In genomic region chr17:10737168-10737622, GRCh38 we compare ENCODE assay signal across 8 cellular contexts. TPM values are rescaled to one million over a fixed set of nuclear protein-coding genes. Genes with fewer than 3 reads are reported as not detected.
DNase-seq lines count a peak whose midpoint lies in the region; ATAC-seq and TF ChIP-seq lines count a peak whose summit lies in the region.

No MANE protein-coding gene starts in this region.

- TF ChIP-seq POLR2A in GM18505 (IDR thresholded peaks at IDR 0.05; ENCODE audit: borderline replicate concordance, extremely low read depth, insufficient read depth, insufficient read length) = no peak
- TF ChIP-seq POLR2A in prostate gland (IDR thresholded peaks at IDR 0.05) = peak; percentile 11

- no peaks in the 10 kb centered on the region for H3K27me3 Mint-ChIP-seq in activated naive CD8-positive, alpha-beta T cell treated with anti-CD3 and anti-CD28 coated beads for 36 hours

- H3K4me3 Mint-ChIP-seq in activated naive CD8-positive, alpha-beta T cell treated with anti-CD3 and anti-CD28 coated beads for 36 hours = no peak overlapping the region

- intact Hi-C loops in Right ventricle myocardium superior (cut with DNase I) = loop anchor here (2.0 kb wide), 1 partner anchor 108 kb away; no protein-coding TSS in a partner anchor
- intact Hi-C loops in prostate gland (cut with DNase I) = loop anchor here (1.0 to 10.0 kb wide), 2 partner anchors 108 to 1258 kb away; partner anchors contain the start of gene ZNF18

- no peaks in the 10 kb centered on the region for H3K27me3 ChIP-seq in BE2C
- no peaks in the 10 kb centered on the region for H3K27me3 ChIP-seq in prostate gland (replicated peaks; ENCODE audit: insufficient read depth)

- H3K4me3 ChIP-seq in BE2C (ENCODE audit: low read depth, low read length) (no peak overlapping the region), prostate gland (no peak overlapping the region)

- no peaks in the 10 kb centered on the region for H3K9me3 Mint-ChIP-seq in activated naive CD8-positive, alpha-beta T cell treated with anti-CD3 and anti-CD28 coated beads for 36 hours

- H3K36me3 Mint-ChIP-seq in activated naive CD8-positive, alpha-beta T cell treated with anti-CD3 and anti-CD28 coated beads for 36 hours = no peaks in the 10 kb centered on the region

- H3K27ac Mint-ChIP-seq in activated naive CD8-positive, alpha-beta T cell treated with anti-CD3 and anti-CD28 coated beads for 36 hours = no peak overlapping the region

- peak overlapping the region; percentile 44 to 53 for H3K27ac ChIP-seq in prostate gland

- H3K4me1 ChIP-seq in BE2C (no peaks in the 10 kb centered on the region), prostate gland (replicated peaks) (no peaks in the 10 kb centered on the region)

- peak; percentile 51 for DNase-seq in BE2C
- peak; percentile 71 for DNase-seq in NCI-H82 treated with DMSO at 0.1 percent for 48 hours (lab: John Stamatoyannopoulos, UW; ENCODE audit: unreplicated experiment)
- peak; percentile 37 for DNase-seq in activated naive CD8-positive, alpha-beta T cell treated with anti-CD3 and anti-CD28 coated beads for 36 hours
- peak; percentile 59 for DNase-seq in Right ventricle myocardium superior
- DNase-seq in prostate gland (ENCODE audit: low spot score) = peak; percentile 85
- no peak for DNase-seq in activated effector memory CD4-positive, alpha-beta T cell treated with Interleukin-2 at 50 U/mL for 16 hours

- 8% methylated on average over 6 of the region's 6 CpGs for WGBS in prostate gland

- H3K9me3 ChIP-seq in BE2C (no peaks in the 10 kb centered on the region), prostate gland (no peaks in the 10 kb centered on the region)

- peak; percentile 52 for ATAC-seq in GM18505 (IDR thresholded peaks at IDR 0.05; ENCODE audit: unreplicated experiment)
- ATAC-seq in Right ventricle myocardium superior (ENCODE audit: poor library complexity) = peak; percentile 92
- ATAC-seq in GM18870 (IDR thresholded peaks at IDR 0.05; ENCODE audit: unreplicated experiment) = no peak

- H3K36me3 ChIP-seq in BE2C = no peaks in the 10 kb centered on the region
- no peaks in the 10 kb centered on the region for H3K36me3 ChIP-seq in prostate gland

- peak; percentile 74 for TF ChIP-seq CTCF in BE2C (IDR thresholded peaks at IDR 0.05; ENCODE audit: low read depth, low read length)
- TF ChIP-seq CTCF in prostate gland (IDR thresholded peaks at IDR 0.05) = peak; percentile 69 to 89 (median 85)

- peaks cover 4% of the 10 kb centered on the region for H3K4me1 Mint-ChIP-seq in activated naive CD8-positive, alpha-beta T cell treated with anti-CD3 and anti-CD28 coated beads for 36 hours

RNA-seq across cellular contexts. Expression of gene TMEM220, which starts 7.4 kb away (rescaled TPM):
- 0.88 TPM for polyA plus RNA-seq in BE2C (2012; ENCODE audit: insufficient read depth, insufficient read length, low read depth)
- total RNA-seq in activated naive CD8-positive, alpha-beta T cell treated with anti-CD3 and anti-CD28 coated beads for 36 hours = 1 to 10 TPM; 1.6 to 2.5 TPM
- total RNA-seq in Right ventricle myocardium superior (7.6 TPM), prostate gland (10 to 100 TPM; 18.4 to 30.1 TPM)

RNA-seq across cellular contexts. Expression of gene ADPRM, which starts 39.8 kb away (rescaled TPM):
- 7.1 TPM for polyA plus RNA-seq in BE2C (2012; ENCODE audit: insufficient read depth, insufficient read length, low read depth)
- total RNA-seq in activated naive CD8-positive, alpha-beta T cell treated with anti-CD3 and anti-CD28 coated beads for 36 hours = 10 to 100 TPM; 12.9 to 13.2 TPM
- total RNA-seq in Right ventricle myocardium superior = 3.3 TPM
- total RNA-seq in prostate gland = 10 to 100 TPM in 1 of 2 donors, 1 to 10 TPM in 1; 9.7 to 23.1 TPM

RNA-seq across cellular contexts. Expression of gene SCO1, which starts 39.9 kb away (rescaled TPM):
- polyA plus RNA-seq in BE2C (2012; ENCODE audit: insufficient read depth, insufficient read length, low read depth) = 12.6 TPM
- total RNA-seq in activated naive CD8-positive, alpha-beta T cell treated with anti-CD3 and anti-CD28 coated beads for 36 hours = 10 to 100 TPM; 55.1 to 56.1 TPM
- total RNA-seq in Right ventricle myocardium superior (27.6 TPM), prostate gland (10 to 100 TPM; 21.7 to 38.3 TPM)
